Comparison of ENCODE assay signal across 16 cellular contexts in genomic region chr1:198918920-198919319, GRCh38.
DNase-seq lines count a peak whose midpoint lies in the region; ATAC-seq lines count a peak whose summit lies in the region.
"Had no signal": no experiment of that assay in that cellular context is flagged by ENCODE, and none has a peak within 500 bp of the region (broad histone marks: within the 10 kb centered on the region; RNA-seq: fewer than 3 reads in every experiment).

No MANE protein-coding gene starts in this region.

- peak overlapping the region; percentile 18 for H3K27ac ChIP-seq in KOPT-K1 (ENCODE audit: low read depth, low read length, poor library complexity, severe bottlenecking)
- H3K27ac ChIP-seq in naive thymus-derived CD4-positive, alpha-beta T cell (ENCODE audit: low read depth, low read length), result no peak overlapping the region
- H3K27ac ChIP-seq: esophagus muscularis mucosa, VCaP had no signal

- no peaks in the 10 kb centered on the region for H3K27me3 Mint-ChIP-seq in T-helper 2 cell treated with Interferon-gamma antibody and Interleukin-4, amounts not matched to agents 5 μg/mL and 100 μg/mL, for 36 hours (ENCODE audit: low read depth)
- no peaks in the 10 kb centered on the region for H3K27me3 Mint-ChIP-seq in activated naive CD8-positive, alpha-beta T cell treated with anti-CD3 and anti-CD28 coated beads, Interleukin-2, amount 10 ng/mL, durations not matched to agents 7 days and 5 days
- no peaks in the 10 kb centered on the region for H3K27me3 Mint-ChIP-seq in naive thymus-derived CD4-positive, alpha-beta T cell

- H3K27ac Mint-ChIP-seq in T-helper 2 cell treated with Interferon-gamma antibody and Interleukin-4, amounts not matched to agents 5 μg/mL and 100 μg/mL, for 36 hours, result peak overlapping the region; percentile 87
- H3K27ac Mint-ChIP-seq in activated naive CD8-positive, alpha-beta T cell treated with anti-CD3 and anti-CD28 coated beads, Interleukin-2, amount 10 ng/mL, durations not matched to agents 7 days and 5 days, result peak overlapping the region; percentile 82
- peak overlapping the region; percentile 15 to 86 (median 66) for H3K27ac Mint-ChIP-seq in naive thymus-derived CD4-positive, alpha-beta T cell

- CTCF ChIA-PET in naive thymus-derived CD4-positive, alpha-beta T cell (lab: Charles Lee), result interaction anchor here (0.5 to 1.7 kb wide), 2 partner anchors 8 to 12 kb away, joined by 3 to 4 read pairs; no protein-coding TSS in a partner anchor

- no peak for ATAC-seq in activated naive CD8-positive, alpha-beta T cell treated with anti-CD3 and anti-CD28 coated beads, Interleukin-2, amount 10 ng/mL, durations not matched to agents 7 days and 5 days (ENCODE audit: low read depth)
- peak; percentile 36 for ATAC-seq in naive thymus-derived CD4-positive, alpha-beta T cell
- ATAC-seq: Right ventricle myocardium inferior had no signal

- no peak overlapping the region for H3K4me3 ChIP-seq in naive thymus-derived CD4-positive, alpha-beta T cell (ENCODE audit: low read length)
- H3K4me3 ChIP-seq: esophagus muscularis mucosa had no signal

- H3K9me3 ChIP-seq in KOPT-K1 (ENCODE audit: insufficient read depth, low read length, poor library complexity, severe bottlenecking), result no peaks in the 10 kb centered on the region
- H3K9me3 ChIP-seq in naive thymus-derived CD4-positive, alpha-beta T cell (ENCODE audit: control insufficient read depth in 2 of 3, low read length in 3 of 3), result no peaks in the 10 kb centered on the region
- H3K9me3 ChIP-seq: esophagus muscularis mucosa had no signal

- no peak for DNase-seq in T-helper 2 cell treated with Interferon-gamma antibody and Interleukin-4, amounts not matched to agents 5 μg/mL and 100 μg/mL, for 36 hours (ENCODE audit: low spot score)
- DNase-seq in T-helper 2 cell (no peak), NAMALWA (ENCODE audit: low spot score) (no peak), NCI-H345 (lab: John Stamatoyannopoulos, UW) (no peak), NCI-H510A treated with DMSO at 0.1 percent for 48 hours (lab: John Stamatoyannopoulos, UW) (no peak)
- DNase-seq in activated naive CD8-positive, alpha-beta T cell treated with anti-CD3 and anti-CD28 coated beads, Interleukin-2, amount 10 ng/mL, durations not matched to agents 7 days and 5 days, result no peak
- DNase-seq in naive thymus-derived CD4-positive, alpha-beta T cell, result no peak
- DNase-seq: 8988T, caudate nucleus, mesendoderm, NCI-H1436, NCI-H526 treated with DMSO at 0.1 percent for 48 hours had no signal

- H3K36me3 Mint-ChIP-seq in T-helper 2 cell treated with Interferon-gamma antibody and Interleukin-4, amounts not matched to agents 5 μg/mL and 100 μg/mL, for 36 hours (ENCODE audit: low read depth), result peaks cover 66% of the 10 kb centered on the region
- peaks cover 63% of the 10 kb centered on the region for H3K36me3 Mint-ChIP-seq in activated naive CD8-positive, alpha-beta T cell treated with anti-CD3 and anti-CD28 coated beads, Interleukin-2, amount 10 ng/mL, durations not matched to agents 7 days and 5 days
- H3K36me3 Mint-ChIP-seq in naive thymus-derived CD4-positive, alpha-beta T cell, result peaks cover 0 to 41% (median 3%) of the 10 kb centered on the region in 5 donors

- H3K4me1 Mint-ChIP-seq in T-helper 2 cell treated with Interferon-gamma antibody and Interleukin-4, amounts not matched to agents 5 μg/mL and 100 μg/mL, for 36 hours (ENCODE audit: low read depth), result peaks cover 67% of the 10 kb centered on the region
- peaks cover 60% of the 10 kb centered on the region for H3K4me1 Mint-ChIP-seq in activated naive CD8-positive, alpha-beta T cell treated with anti-CD3 and anti-CD28 coated beads, Interleukin-2, amount 10 ng/mL, durations not matched to agents 7 days and 5 days
- H3K4me1 Mint-ChIP-seq in naive thymus-derived CD4-positive, alpha-beta T cell, result peaks cover 33 to 79% (median 71%) of the 10 kb centered on the region in 7 donors

- H3K4me3 Mint-ChIP-seq in T-helper 2 cell treated with Interferon-gamma antibody and Interleukin-4, amounts not matched to agents 5 μg/mL and 100 μg/mL, for 36 hours, result peak overlapping the region; percentile 71
- H3K4me3 Mint-ChIP-seq in activated naive CD8-positive, alpha-beta T cell treated with anti-CD3 and anti-CD28 coated beads, Interleukin-2, amount 10 ng/mL, durations not matched to agents 7 days and 5 days, result peak overlapping the region; percentile 74
- H3K4me3 Mint-ChIP-seq in naive thymus-derived CD4-positive, alpha-beta T cell, result peak overlapping the region in 9 of 10 donors; percentile 62 to 91 (median 82)

- H3K4me1 ChIP-seq in naive thymus-derived CD4-positive, alpha-beta T cell (ENCODE audit: control insufficient read depth in 2 of 2, insufficient read depth in 2 of 2, low read length in 2 of 2), result peaks cover 0 to 19% of the 10 kb centered on the region in 2 donors

- H3K36me3 ChIP-seq in KOPT-K1 (ENCODE audit: insufficient read depth, low read length), result peaks cover 97% of the 10 kb centered on the region
- H3K36me3 ChIP-seq in naive thymus-derived CD4-positive, alpha-beta T cell (ENCODE audit: control insufficient read depth in 2 of 3, insufficient read depth in 3 of 3, low read length in 3 of 3), result no peaks in the 10 kb centered on the region
- H3K36me3 ChIP-seq: esophagus muscularis mucosa had no signal

- POLR2A ChIA-PET in activated naive CD8-positive, alpha-beta T cell treated with anti-CD3 and anti-CD28 coated beads, Interleukin-2, amount 10 ng/mL, durations not matched to agents 7 days and 5 days (lab: Charles Lee), result interaction anchor here (1.1 to 2.0 kb wide), 4 partner anchors 17 to 91 kb away, joined by 3 to 7 read pairs (median 3); no protein-coding TSS in a partner anchor
- POLR2A ChIA-PET in naive thymus-derived CD4-positive, alpha-beta T cell (lab: Charles Lee), result interaction anchor here (1.5 to 2.9 kb wide), 2 partner anchors 10 to 18 kb away, joined by 4 to 17 read pairs; no protein-coding TSS in a partner anchor

- intact Hi-C loops in naive thymus-derived CD4-positive, alpha-beta T cell (cut with micrococcal nuclease), result loop anchor here (1.0 to 10.0 kb wide), 3 partner anchors 12 to 122 kb away; no protein-coding TSS in a partner anchor

- H3K9me3 Mint-ChIP-seq in T-helper 2 cell treated with Interferon-gamma antibody and Interleukin-4, amounts not matched to agents 5 μg/mL and 100 μg/mL, for 36 hours, result no peaks in the 10 kb centered on the region
- no peaks in the 10 kb centered on the region for H3K9me3 Mint-ChIP-seq in activated naive CD8-positive, alpha-beta T cell treated with anti-CD3 and anti-CD28 coated beads, Interleukin-2, amount 10 ng/mL, durations not matched to agents 7 days and 5 days
- no peaks in the 10 kb centered on the region for H3K9me3 Mint-ChIP-seq in naive thymus-derived CD4-positive, alpha-beta T cell

- H3K27me3 ChIP-seq in naive thymus-derived CD4-positive, alpha-beta T cell (ENCODE audit: control insufficient read depth in 2 of 2, insufficient read depth in 2 of 2, low read length in 2 of 2), result no peaks in the 10 kb centered on the region
- H3K27me3 ChIP-seq: esophagus muscularis mucosa had no signal
